ENCODE assay signal across 22 cellular contexts in genomic region chr22:32613773-32614172, GRCh38.
DNase-seq lines count a peak whose midpoint lies in the region; ATAC-seq, FAIRE-seq and TF ChIP-seq lines count a peak whose summit lies in the region.
"Had no signal": no experiment of that assay in that cellular context is flagged by ENCODE, and none has a peak within 500 bp of the region (broad histone marks: within the 10 kb centered on the region; RNA-seq: fewer than 3 reads in every experiment).

No MANE protein-coding gene starts in this region.

- no peak overlapping the region for H2AFZ ChIP-seq in HepG2 (ENCODE audit: low read length)
- H2AFZ ChIP-seq in K562 (ENCODE audit: low read depth, low read length), result 0 out of 2 replicates have a peak overlapping the region, but pooled peaks have one; percentile 19

- H3K9me3 Mint-ChIP-seq in CD4-positive, alpha-beta T cell, result no peaks in the 10 kb centered on the region

- TF ChIP-seq CTCF in HepG2 (CRISPR knock-in tag; IDR thresholded peaks at IDR 0.05) (no peak), right lobe of liver (IDR thresholded peaks at IDR 0.05) (no peak), K562 (IDR thresholded peaks at IDR 0.05 in 2 of 3, conservative IDR thresholded peaks at IDR 0.05 in 1 of 3; ENCODE audit: insufficient read depth in 2 of 3, low read depth in 1 of 3, low read length in 3 of 3) (no peak)
- TF ChIP-seq CTCF in CD4-positive, alpha-beta T cell (IDR thresholded peaks at IDR 0.05), result no peak

- TF ChIP-seq EP300 in HepG2 (IDR thresholded peaks at IDR 0.05; ENCODE audit: low read depth in 2 of 2, low read length in 2 of 2) (no peak), HepG2 (CRISPR knock-in tag; IDR thresholded peaks at IDR 0.05; ENCODE audit: borderline replicate concordance) (no peak), K562 (IDR thresholded peaks at IDR 0.05; ENCODE audit: low read length) (no peak)

- no peaks in the 10 kb centered on the region for H3K36me3 Mint-ChIP-seq in CD4-positive, alpha-beta T cell (ENCODE audit: low read depth)
- H3K36me3 Mint-ChIP-seq: CD4-positive, alpha-beta memory T cell; CD8-positive, alpha-beta memory T cell had no signal

- TF ChIP-seq RAD21 in HepG2 (CRISPR knock-in tag; IDR thresholded peaks at IDR 0.05), result no peak
- no peak for TF ChIP-seq RAD21 in K562 (CRISPR knock-in tag; conservative IDR thresholded peaks at IDR 0.05 in 1 of 2, IDR thresholded peaks at IDR 0.05 in 1 of 2)

- TF ChIP-seq POLR2A in HepG2 (IDR thresholded peaks at IDR 0.05; ENCODE audit: insufficient read depth in 1 of 2, low read depth in 2 of 2, low read length in 2 of 2) (no peak), right lobe of liver (IDR thresholded peaks at IDR 0.05) (no peak), K562 (conservative IDR thresholded peaks at IDR 0.05) (no peak)

- H3K9me3 ChIP-seq in HepG2 (ENCODE audit: low read length) (no peaks in the 10 kb centered on the region), right lobe of liver (no peaks in the 10 kb centered on the region), K562 (replicated peaks; ENCODE audit: control insufficient read depth, insufficient read depth, low read depth, low read length) (no peaks in the 10 kb centered on the region)
- H3K9me3 ChIP-seq in CD4-positive, alpha-beta T cell (ENCODE audit: control insufficient read depth, low read length), result no peaks in the 10 kb centered on the region
- H3K9me3 ChIP-seq: A549 had no signal

- DNase-seq in HepG2 (ENCODE audit: low spot score) (no peak), right lobe of liver (no peak), K562 (ENCODE audit: extremely low read depth in 1 of 4, low spot score in 3 of 4) (no peak), mesenteric fat pad (ENCODE audit: low spot score) (peak; percentile 9), urothelium cell line (ENCODE audit: low spot score) (no peak), HuH-7 (ENCODE audit: low spot score) (no peak)
- no peak for DNase-seq in CD4-positive, alpha-beta T cell
- DNase-seq: AML-193; CD4-positive, alpha-beta memory T cell; CD8-positive, alpha-beta memory T cell; COR-L47; DMS79 treated with DMSO at 0.1 percent for 48 hours; GF-D8 had no signal

- no peak overlapping the region for H3K27ac Mint-ChIP-seq in CD4-positive, alpha-beta T cell
- H3K27ac Mint-ChIP-seq: B cell; CD4-positive, alpha-beta memory T cell; CD8-positive, alpha-beta memory T cell had no signal

- POLR2A ChIA-PET in HepG2 (lab: Yijun Ruan, JAX), result interaction anchor here (1.0 to 3.8 kb wide), 3 partner anchors 9 to 82 kb away, joined by 3 to 15 read pairs (median 4); no protein-coding TSS in a partner anchor
- POLR2A ChIA-PET in K562 (lab: Yijun Ruan, JAX), result interaction anchor here (0.8 kb wide), 1 partner anchor 16 kb away, joined by 3 read pairs; no protein-coding TSS in a partner anchor
- POLR2A ChIA-PET in CD4-positive, alpha-beta T cell (lab: Charles Lee), result no interaction called here

- H3K4me1 ChIP-seq in HepG2 (ENCODE audit: insufficient read depth, low read length) (peaks cover 36% of the 10 kb centered on the region), right lobe of liver (peaks cover 0 to 13% (median 7%) of the 10 kb centered on the region in 4 donors), K562 (replicated peaks in 1 of 2; ENCODE audit: control insufficient read depth in 2 of 2, insufficient read depth in 2 of 2, low read length in 2 of 2) (peaks cover 0 to 6% of the 10 kb centered on the region in 2 experiments; a peak in 2 of 5 replicates)
- H3K4me1 ChIP-seq: A549; BLaER1 treated with 17β-estradiol and CSF1 and Interleukin-3, amounts not matched to agents 10 nM and 100 nM had no signal

- intact Hi-C loops in HepG2 (cut with micrococcal nuclease; ENCODE audit: unreplicated experiment) (no loop called here), right lobe of liver (cut with DNase I) (no loop called here), K562 (cut with micrococcal nuclease) (no loop called here)
- intact Hi-C loops in CD4-positive, alpha-beta T cell (cut with DNase I, micrococcal nuclease), result no loop called here

- no peaks in the 10 kb centered on the region for H3K36me3 ChIP-seq in HepG2 (replicated peaks in 1 of 2; ENCODE audit: control insufficient read depth in 1 of 2, insufficient read depth in 2 of 2, low read length in 2 of 2)
- H3K36me3 ChIP-seq in right lobe of liver, result no peaks in the 10 kb centered on the region
- no peaks in the 10 kb centered on the region for H3K36me3 ChIP-seq in K562 (ENCODE audit: control insufficient read depth, insufficient read depth, low read length)
- H3K36me3 ChIP-seq: BLaER1 treated with 17β-estradiol and CSF1 and Interleukin-3, amounts not matched to agents 10 nM and 100 nM had no signal

- H3K27ac ChIP-seq in HepG2 (ENCODE audit: extremely low read length, insufficient read depth, low read length) (no peak overlapping the region), right lobe of liver (no peak overlapping the region), K562 (ENCODE audit: extremely low read depth, low read depth, low read length) (no peak overlapping the region)
- H3K27ac ChIP-seq in CD4-positive, alpha-beta T cell (ENCODE audit: low read depth, low read length), result no peak overlapping the region
- H3K27ac ChIP-seq: 22Rv1; A549; BLaER1 treated with 17β-estradiol and CSF1 and Interleukin-3, amounts not matched to agents 10 nM and 100 nM; C4-2B had no signal

- H3K4me3 Mint-ChIP-seq in CD4-positive, alpha-beta T cell, result no peak overlapping the region
- H3K4me3 Mint-ChIP-seq: B cell; CD4-positive, alpha-beta memory T cell; CD8-positive, alpha-beta memory T cell had no signal

- H3K4me3 ChIP-seq in HepG2 (replicated peaks in 1 of 3; ENCODE audit: insufficient read depth in 1 of 3, low read depth in 2 of 3, low read length in 3 of 3) (no peak overlapping the region), right lobe of liver (no peak overlapping the region), K562 (no peak overlapping the region)
- H3K4me3 ChIP-seq: A549; BLaER1 treated with 17β-estradiol and CSF1 and Interleukin-3, amounts not matched to agents 10 nM and 100 nM had no signal

- H3K4me2 ChIP-seq in HepG2 (ENCODE audit: low read depth, low read length) (no peak overlapping the region), K562 (ENCODE audit: insufficient read depth, low read length) (no peak overlapping the region)
- H3K4me2 ChIP-seq: A549; BLaER1 treated with 17β-estradiol and CSF1 and Interleukin-3, amounts not matched to agents 10 nM and 100 nM had no signal

- H3K27me3 ChIP-seq in HepG2 (ENCODE audit: control insufficient read depth in 1 of 2, insufficient read depth in 2 of 2, low read length in 2 of 2) (no peaks in the 10 kb centered on the region), right lobe of liver (no peaks in the 10 kb centered on the region), K562 (ENCODE audit: control insufficient read depth in 2 of 2, insufficient read depth in 2 of 2, low read length in 2 of 2) (no peaks in the 10 kb centered on the region)
- no peaks in the 10 kb centered on the region for H3K27me3 ChIP-seq in CD4-positive, alpha-beta T cell (ENCODE audit: control insufficient read depth, insufficient read depth, low read length)
- H3K27me3 ChIP-seq: BLaER1 treated with 17β-estradiol and CSF1 and Interleukin-3, amounts not matched to agents 10 nM and 100 nM had no signal

- FAIRE-seq in HepG2 (lab: Jason Lieb, UNC) (no peak), K562 (lab: Jason Lieb, UNC) (no peak), urothelium cell line (lab: Jason Lieb, UNC) (peak; percentile 82)
- FAIRE-seq: A549, G401.6, GM12891, GM19239 had no signal

- in situ Hi-C loops in HepG2 (cut with HindIII; ENCODE audit: extremely low pct_ligation_motif_present, low pct_unique_long_range_greater_than_20kb), result no loop called here
- in situ Hi-C loops in K562 (cut with MboI), result no loop called here

- H3K27me3 Mint-ChIP-seq in CD4-positive, alpha-beta T cell, result peaks cover 8% of the 10 kb centered on the region
- H3K27me3 Mint-ChIP-seq: B cell had no signal

- no peaks in the 10 kb centered on the region for H3K4me1 Mint-ChIP-seq in CD4-positive, alpha-beta T cell (ENCODE audit: low read depth)
- H3K4me1 Mint-ChIP-seq: B cell; CD4-positive, alpha-beta memory T cell; CD8-positive, alpha-beta memory T cell had no signal

- H3K79me2 ChIP-seq in HepG2 (ENCODE audit: insufficient read depth, low read length) (no peaks in the 10 kb centered on the region), K562 (ENCODE audit: control insufficient read depth, insufficient read depth, low read length) (no peaks in the 10 kb centered on the region)

- no peaks in the 10 kb centered on the region for H4K20me1 ChIP-seq in HepG2 (ENCODE audit: insufficient read depth, low read length)
- H4K20me1 ChIP-seq in K562 (replicated peaks; ENCODE audit: control insufficient read depth, insufficient read depth, low read length), result no peaks in the 10 kb centered on the region
- H4K20me1 ChIP-seq: BLaER1 treated with 17β-estradiol and CSF1 and Interleukin-3, amounts not matched to agents 10 nM and 100 nM had no signal

- ATAC-seq in HepG2 (no peak), right lobe of liver (no peak), K562 (no peak), HG02852 (IDR thresholded peaks at IDR 0.05; ENCODE audit: unreplicated experiment) (no peak)
- no peak for ATAC-seq in CD4-positive, alpha-beta T cell (ENCODE audit: poor library complexity)
- ATAC-seq: A549 had no signal

- H3K9me1 ChIP-seq in K562 (ENCODE audit: control insufficient read depth, insufficient read depth, low read length), result no peaks in the 10 kb centered on the region

- CTCF ChIA-PET in HepG2 (lab: Yijun Ruan, JAX; ENCODE audit: low intra/inter-chr PET ratio, low total read pairs), result no interaction called here
- CTCF ChIA-PET in K562 (lab: Yijun Ruan, JAX; ENCODE audit: low intra/inter-chr PET ratio), result no interaction called here
- CTCF ChIA-PET in CD4-positive, alpha-beta T cell (lab: Charles Lee), result no interaction called here

- BruUV-seq in HepG2 (replicated peaks; lab: Mats Ljungman, UMichigan), result no TSS peak
- no TSS peak for BruUV-seq in K562 (replicated peaks; lab: Mats Ljungman, UMichigan)

- H3K9ac ChIP-seq in HepG2 (ENCODE audit: insufficient read depth, low read depth, low read length) (no peak overlapping the region), K562 (ENCODE audit: insufficient read depth in 1 of 2, low read depth in 2 of 2, low read length in 2 of 2) (no peak overlapping the region)
- H3K9ac ChIP-seq: BLaER1 treated with 17β-estradiol and CSF1 and Interleukin-3, amounts not matched to agents 10 nM and 100 nM had no signal

- WGBS in HepG2 (ENCODE audit: low lambda C conversion rate), result 95% methylated on average over 2 of the region's 3 CpGs
- 100% methylated on average over 2 of the region's 3 CpGs for WGBS in right lobe of liver (ENCODE audit: insufficient coverage, low coverage, low lambda C conversion rate, missing lambda C conversion rate)
- WGBS in K562 (ENCODE audit: insufficient coverage, low coverage, missing lambda C conversion rate), result 45% methylated on average over 3 of the region's 3 CpGs

TF ChIP-seq in HepG2, 621 proteins besides CTCF, POLR2A, EP300 and RAD21:
- TF ChIP-seq ZNF768 (CRISPR knock-in tag; IDR thresholded peaks at IDR 0.05), result peak; percentile 71; the same call in 1 of the 2 replicates
- no peak for TF ChIP-seq SSRP1 (CRISPR knock-in tag; IDR thresholded peaks at IDR 0.05)

TF ChIP-seq in K562, 482 proteins besides CTCF, POLR2A, EP300 and RAD21 (continues in another document):
- peak; percentile 62 for TF ChIP-seq RBM25 (IDR thresholded peaks at IDR 0.05; ENCODE audit: low read depth, low read length, severe bottlenecking)
- no peak for TF ChIP-seq SRSF3 (IDR thresholded peaks at IDR 0.05; ENCODE audit: insufficient read depth, low read length)
- no peak for TF ChIP-seq KLF13 (tag; IDR thresholded peaks at IDR 0.05; ENCODE audit: borderline replicate concordance, low read depth)

Comparison
In these comparisons a context has a peak if more than half of its experiments do, and no peak if none do; other contexts are left out.
1. Of the 241 proteins assayed by ChIP-seq in both HepG2 and K562: peak only in HepG2: none; only in K562: ZFP36; in both: none; in neither: 240.